ENCODE assay signal across 24 cellular contexts in genomic region chr18:21203096-21203495, GRCh38. TPM values are rescaled to one million over a fixed set of nuclear protein-coding genes. Genes with fewer than 3 reads are reported as not detected.
"Had no signal": no experiment of that assay in that cellular context is flagged by ENCODE, and none has a peak within 500 bp of the region (broad histone marks: within the 10 kb centered on the region; RNA-seq: fewer than 3 reads in every experiment).

No MANE protein-coding gene starts in this region.

- H3K4me3 ChIP-seq: cardiac muscle cell, PC-9, SK-N-MC had no signal

- H3K27ac ChIP-seq: cardiac muscle cell, PC-9, SK-N-MC had no signal

- DNase-seq: activated CD4-positive, alpha-beta T cell treated with anti-CD3 and anti-CD28 coated beads for 36 hours; activated CD4-positive, alpha-beta T cell treated with anti-CD3 and anti-CD28 coated beads, Interleukin-2, amount 10 ng/mL, durations not matched to agents 7 days and 5 days; activated CD4-positive, alpha-beta T cell treated with anti-CD3 and anti-CD28 coated beads, Interleukin-2, amount 50 U/mL, for 48 hours; activated CD8-positive, alpha-beta T cell treated with anti-CD3 and anti-CD28 coated beads, Interleukin-2, amount 10 ng/mL, durations not matched to agents 7 days and 5 days; activated naive CD4-positive, alpha-beta T cell treated with anti-CD3 and anti-CD28 coated beads, Interleukin-2, amount 10 ng/mL, durations not matched to agents 7 days and 5 days; activated naive CD8-positive, alpha-beta T cell treated with anti-CD3 and anti-CD28 coated beads, Interleukin-2, amount 50 U/mL, for 24 hours; activated T-cell treated with anti-CD3 and anti-CD28 coated beads, Interleukin-2, amount 50 U/mL, for 4 hours; anterior cingulate cortex; Kasumi-1; KG1; NCI-H1105; NCI-H1417 treated with DMSO at 0.1 percent for 48 hours; NCI-H187 treated with DMSO at 0.1 percent for 48 hours; NCI-H2081; NCI-H2171 treated with DMSO at 0.1 percent for 48 hours; NCI-H2227 treated with DMSO at 0.1 percent for 48 hours; NCI-H446 treated with DMSO at 0.1 percent for 48 hours; NCI-H748 treated with DMSO at 0.1 percent for 48 hours; NK-92 treated with Interleukin-12 subunit alpha and Interleukin-12 subunit beta, amount 100 ng/mL, for 24 hours; PC-9; Right ventricle myocardium superior had no signal

- H3K27me3 ChIP-seq: cardiac muscle cell had no signal

- H3K36me3 ChIP-seq: cardiac muscle cell had no signal

RNA-seq across cellular contexts. Expression of gene GREB1L, which starts 38.9 kb away (rescaled TPM):
- total RNA-seq: activated CD4-positive, alpha-beta T cell treated with anti-CD3 and anti-CD28 coated beads for 36 hours; activated CD4-positive, alpha-beta T cell treated with anti-CD3 and anti-CD28 coated beads, Interleukin-2, amount 10 ng/mL, durations not matched to agents 7 days and 5 days; activated CD8-positive, alpha-beta T cell treated with anti-CD3 and anti-CD28 coated beads, Interleukin-2, amount 10 ng/mL, durations not matched to agents 7 days and 5 days; activated T-helper 1 cell treated with anti-CD3 and anti-CD28 coated beads, Interleukin-12 subunit alpha, Interleukin-12 subunit beta, Interleukin-2, Interleukin-4 antibody, amounts not matched to agents 30 ng/mL and 10 ng/mL and 1 ng/mL, durations not matched to agents 14 hours and 24 hours and 36 hours had no signal
